Comparison of ENCODE assay signal across 22 cellular contexts in the genomic region with DNA sequence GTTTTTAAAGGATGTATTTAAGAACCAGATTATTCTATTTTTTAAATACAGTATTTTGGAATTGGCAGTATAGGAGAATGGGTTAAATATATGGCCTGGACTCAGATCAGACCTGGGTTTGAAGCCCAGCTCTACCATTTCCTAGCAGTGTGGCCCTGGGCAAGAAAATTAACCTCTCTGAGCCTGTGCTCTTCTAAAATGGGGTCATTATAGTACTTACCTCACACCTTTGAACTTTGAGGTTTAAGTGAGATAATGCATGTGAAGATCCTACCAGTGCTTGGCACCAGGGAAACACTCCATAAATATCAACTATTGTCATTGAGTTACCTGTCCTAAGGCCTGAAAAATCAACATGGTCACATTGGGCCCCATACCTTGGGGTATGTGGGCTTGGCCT.
"Had no signal": no experiment of that assay in that cellular context is flagged by ENCODE, and none has a peak within 500 bp of the region (broad histone marks: within the 10 kb centered on the region; RNA-seq: fewer than 3 reads in every experiment).

No MANE protein-coding gene starts in this region.

- H3K9me3 ChIP-seq: esophagus squamous epithelium, gastrocnemius medialis, heart right ventricle, lower lobe of right lung had no signal

- H3K4me3 ChIP-seq: coronary artery, dorsolateral prefrontal cortex, esophagus squamous epithelium, gastrocnemius medialis, heart right ventricle, left lung, lower lobe of right lung, mucosa of descending colon had no signal

- H3K4me1 ChIP-seq: esophagus squamous epithelium, gastrocnemius medialis, heart right ventricle, left lung, lower lobe of right lung had no signal

- H3K27ac ChIP-seq: coronary artery, dorsolateral prefrontal cortex, epithelial cell of prostate, esophagus squamous epithelium, gastrocnemius medialis, heart right ventricle, left lung, lower lobe of right lung had no signal

- H3K27me3 ChIP-seq: esophagus squamous epithelium, gastrocnemius medialis, left lung had no signal

- H3K4me1 Mint-ChIP-seq: endodermal cell, mesothelial cell of epicardium had no signal

- H3K36me3 Mint-ChIP-seq: mesothelial cell of epicardium had no signal

- H3K4me3 Mint-ChIP-seq: endodermal cell, mesothelial cell of epicardium had no signal

- H3K27ac Mint-ChIP-seq: endodermal cell, mesothelial cell of epicardium had no signal

- ATAC-seq: esophagus mucosa, gastrocnemius medialis, heart right ventricle, left cardiac atrium, left lung, left ventricle myocardium superior, lower lobe of right lung, mucosa of descending colon had no signal

- H3K36me3 ChIP-seq: esophagus squamous epithelium, gastrocnemius medialis, heart right ventricle, left lung, lower lobe of right lung had no signal

- DNase-seq: dorsolateral prefrontal cortex; effector CD4-positive, alpha-beta T cell; effector memory CD4-positive, alpha-beta T cell; endodermal cell; erythroblast; esophagus squamous epithelium; foreskin melanocyte; gastrocnemius medialis; glutamatergic neuron; head of caudate nucleus; heart right ventricle; hippocampal formation; left cardiac atrium; left lung; left ventricle myocardium superior; lower lobe of right lung; mesenchymal stem cell; mucosa of descending colon had no signal
